ENCODE assay signal across 8 cellular contexts in genomic region chr1:230632273-230632873, GRCh38. TPM values are rescaled to one million over a fixed set of nuclear protein-coding genes. Genes with fewer than 3 reads are reported as not detected.
DNase-seq lines count a peak whose midpoint lies in the region; ATAC-seq and TF ChIP-seq lines count a peak whose summit lies in the region.
"Had no signal": no experiment of that assay in that cellular context is flagged by ENCODE, and none has a peak within 500 bp of the region (broad histone marks: within the 10 kb centered on the region; RNA-seq: fewer than 3 reads in every experiment).

No MANE protein-coding gene starts in this region.

- H3K9me2 ChIP-seq in OCI-LY7 (ENCODE audit: insufficient read depth, low read length): no peaks in the 10 kb centered on the region

- H3K36me3 Mint-ChIP-seq in endodermal cell (ENCODE audit: low read depth): no peaks in the 10 kb centered on the region

- no peaks in the 10 kb centered on the region for H3K4me1 Mint-ChIP-seq in endodermal cell

- H4K20me1 ChIP-seq in OCI-LY7 (ENCODE audit: insufficient read depth, low read length): no peaks in the 10 kb centered on the region

- TF ChIP-seq CTCF in OCI-LY7 (conservative IDR thresholded peaks at IDR 0.05; ENCODE audit: low read length) (peak; percentile 79), endodermal cell (conservative IDR thresholded peaks at IDR 0.05) (peak; percentile 82), mucosa of descending colon (IDR thresholded peaks at IDR 0.05) (peak; percentile 10)

- no peak overlapping the region for H3K4me3 Mint-ChIP-seq in endodermal cell

- H3K4me2 ChIP-seq in OCI-LY7 (ENCODE audit: low read length): no peak overlapping the region

- H2AFZ ChIP-seq in OCI-LY7 (ENCODE audit: low read length): no peak overlapping the region

- H3K27ac Mint-ChIP-seq in endodermal cell: no peak overlapping the region

- no peaks in the 10 kb centered on the region for H3K9me3 Mint-ChIP-seq in endodermal cell

- no peak overlapping the region for H3K9ac ChIP-seq in endodermal cell (ENCODE audit: extremely low read depth, low read length, poor library complexity, severe bottlenecking)

- BruUV-seq in OCI-LY7 (replicated peaks; lab: Mats Ljungman, UMichigan): no TSS peak

- H3K79me2 ChIP-seq in OCI-LY7 (ENCODE audit: insufficient read depth, low read depth, low read length): no peaks in the 10 kb centered on the region

- POLR2A ChIA-PET in OCI-LY7 (lab: Charles Lee): interaction anchor here (0.9 kb wide), 1 partner anchor 702 kb away, joined by 4 read pairs; no protein-coding TSS in a partner anchor

- peaks cover 10% of the 10 kb centered on the region for H3K27me3 Mint-ChIP-seq in endodermal cell (ENCODE audit: insufficient read depth)

- no peak overlapping the region for H3K4me3 ChIP-seq in OCI-LY7 (ENCODE audit: low read depth, low read length, poor library complexity, severe bottlenecking)
- no peak overlapping the region for H3K4me3 ChIP-seq in endodermal cell (ENCODE audit: low read length)
- no peak overlapping the region for H3K4me3 ChIP-seq in mucosa of descending colon
- H3K4me3 ChIP-seq: skin epidermis had no signal

- intact Hi-C loops in OCI-LY7 (cut with micrococcal nuclease; ENCODE audit: unreplicated experiment) (loop anchor here (1.0 to 5.0 kb wide), 3 partner anchors 130 to 579 kb away; no protein-coding TSS in a partner anchor), mucosa of descending colon (cut with DNase I, micrococcal nuclease) (no loop called here)

- no peak overlapping the region for H3K27ac ChIP-seq in OCI-LY7 (ENCODE audit: low read depth, low read length, poor library complexity, severe bottlenecking)
- H3K27ac ChIP-seq in endodermal cell (ENCODE audit: low read depth, low read length): no peak overlapping the region
- H3K27ac ChIP-seq: skin epidermis had no signal

- WGBS in endodermal cell (ENCODE audit: insufficient coverage in 1 of 2, insufficient read length in 1 of 2), 2 experiments: 67 to 79% methylated on average over 4 of the region's 4 CpGs

- ATAC-seq in HG02885 (IDR thresholded peaks at IDR 0.05; ENCODE audit: poor library complexity, unreplicated experiment) (peak; percentile 50), mucosa of descending colon (peak; percentile 86), HG02884 (IDR thresholded peaks at IDR 0.05; ENCODE audit: unreplicated experiment) (no peak), GM18520 (IDR thresholded peaks at IDR 0.05; ENCODE audit: unreplicated experiment) (no peak)

- H3K4me1 ChIP-seq in OCI-LY7 (ENCODE audit: insufficient read depth, low read length, poor library complexity, severe bottlenecking): no peaks in the 10 kb centered on the region
- no peaks in the 10 kb centered on the region for H3K4me1 ChIP-seq in endodermal cell (ENCODE audit: control insufficient read depth, insufficient read depth, low read length)
- H3K4me1 ChIP-seq in mucosa of descending colon (ENCODE audit: low read depth): no peaks in the 10 kb centered on the region

- peaks cover 5% of the 10 kb centered on the region for H3K27me3 ChIP-seq in endodermal cell (ENCODE audit: control insufficient read depth, insufficient read depth, low read length, poor library complexity, severe bottlenecking)

- CTCF ChIA-PET in OCI-LY7 (lab: Charles Lee; ENCODE audit: unreplicated experiment): no interaction called here

- H3K9me3 ChIP-seq in OCI-LY7 (ENCODE audit: low read length) (no peaks in the 10 kb centered on the region), endodermal cell (ENCODE audit: control insufficient read depth, low read length) (no peaks in the 10 kb centered on the region), mucosa of descending colon (no peaks in the 10 kb centered on the region)

- H3K36me3 ChIP-seq in OCI-LY7 (ENCODE audit: insufficient read depth, low read length): no peaks in the 10 kb centered on the region
- H3K36me3 ChIP-seq in endodermal cell (ENCODE audit: control insufficient read depth, insufficient read depth, low read length): no peaks in the 10 kb centered on the region
- no peaks in the 10 kb centered on the region for H3K36me3 ChIP-seq in mucosa of descending colon (ENCODE audit: low read depth)

- DNase-seq in ELF-1 (ENCODE audit: low read depth, low spot score) (peak; percentile 66), OCI-LY7 (ENCODE audit: low spot score) (peak; percentile 51), endodermal cell (peak; percentile 75), mucosa of descending colon (peak in 1 of 3 donors; percentile 53)

RNA-seq across cellular contexts. Expression of gene COG2, which starts 9.9 kb away (rescaled TPM):
- 30.5 and 47.9 TPM in 2 replicates for total RNA-seq in OCI-LY7 (2014; rRNA removed; shearing (Covaris generic))
- total RNA-seq in OCI-LY7 (2022): 33.8 and 35.3 TPM in 2 replicates
- total RNA-seq in endodermal cell: 10 to 100 TPM; 26.1 to 29.7 TPM
- 31.5 TPM for polyA plus RNA-seq in endodermal cell (2013, experiment 1 of 2)
- polyA plus RNA-seq in endodermal cell (2013, experiment 2 of 2): 28.2 TPM
- total RNA-seq in mucosa of descending colon: 10 to 100 TPM; 38.0 to 46.2 (median 38.1) TPM

Comparison
In these comparisons a context has a peak if more than half of its experiments do, and no peak if none do; other contexts are left out.
1. ATAC-seq: peak in HG02885 (single experiment) and mucosa of descending colon (single experiment); none in HG02884 (single experiment) and GM18520 (single experiment).
2. CTCF ChIP-seq: peak in every context shown above with its lines; median percentile 82 in endodermal cell; 79 in OCI-LY7; 10 in mucosa of descending colon.